Comparison of ENCODE assay signal across 21 cellular contexts in the genomic region with DNA sequence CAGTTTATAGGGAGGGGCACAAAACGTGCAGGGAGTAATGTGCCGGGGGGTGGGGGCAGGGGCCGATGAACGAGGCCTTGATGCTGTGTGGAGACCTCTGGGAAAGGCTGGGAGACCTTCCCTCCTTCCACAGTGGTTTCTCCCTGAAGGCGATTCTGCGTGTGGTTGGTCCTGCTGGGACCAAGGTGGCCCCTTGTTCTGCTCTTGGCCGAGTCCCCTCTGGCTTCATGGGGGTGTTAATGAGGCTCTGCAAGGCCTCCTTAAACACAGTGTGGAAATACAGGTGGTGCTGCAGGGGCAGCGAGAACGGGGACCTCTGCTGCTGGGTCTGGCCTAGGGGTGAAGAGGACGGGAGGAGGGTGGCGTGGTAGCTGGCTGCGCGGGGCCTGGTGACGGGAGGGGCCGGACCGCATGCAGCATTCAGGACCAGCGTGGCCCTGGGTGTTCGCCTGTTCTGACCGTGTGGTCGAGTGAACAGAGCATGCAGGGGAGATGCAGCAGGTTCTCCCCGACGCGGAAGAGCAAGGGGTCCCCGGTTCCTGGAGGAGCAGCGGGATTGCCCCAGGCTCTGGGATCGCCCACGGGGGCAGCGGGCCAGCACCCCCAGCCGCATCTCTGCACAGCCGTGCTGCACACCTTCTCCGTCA. TPM values are rescaled to one million over a fixed set of nuclear protein-coding genes. Genes with fewer than 3 reads are reported as not detected.
"Had no signal": no experiment of that assay in that cellular context is flagged by ENCODE, and none has a peak within 500 bp of the region (broad histone marks: within the 10 kb centered on the region; RNA-seq: fewer than 3 reads in every experiment).

No MANE protein-coding gene starts in this region.

- H3K4me3 ChIP-seq: heart left ventricle, lower lobe of right lung, skin epidermis, stomach, thoracic aorta had no signal

- H3K4me3 Mint-ChIP-seq: activated naive CD8-positive, alpha-beta T cell; dendritic cell treated with granulocyte-macrophage colony-stimulating factor and Interleukin-4, amounts not matched to agents 40 ng/mL and 50 ng/mL, for 4 days; effector memory CD8-positive, alpha-beta T cell; immature natural killer cell; T-cell had no signal

- H3K27ac ChIP-seq: epithelial cell of prostate, heart left ventricle, lower lobe of right lung, skin epidermis, stomach, thoracic aorta had no signal

- DNase-seq: activated CD4-positive, alpha-beta T cell treated with anti-CD3 and anti-CD28 coated beads for 1 hour; activated CD4-positive, alpha-beta T cell treated with anti-CD3 and anti-CD28 coated beads, Interleukin-2, amount 50 U/mL, for 4 hours; anterior cingulate cortex; cerebellar nuclear complex; effector memory CD8-positive, alpha-beta T cell; foreskin melanocyte; immature natural killer cell; lower lobe of right lung; midbrain; retina; stimulated activated CD4-positive, alpha-beta T cell treated with anti-CD3 and anti-CD28 coated beads, Interleukin-4, amount 100 ng/mL, for 4 hours; stimulated activated CD8-positive, alpha-beta memory T cell treated with anti-CD3 and anti-CD28 coated beads, Interleukin-4, amount 100 ng/mL, for 48 hours; stomach; T-cell; T1000 had no signal

- H3K27me3 ChIP-seq: heart left ventricle, stomach had no signal

- H3K27me3 Mint-ChIP-seq: activated naive CD8-positive, alpha-beta T cell; dendritic cell treated with granulocyte-macrophage colony-stimulating factor and Interleukin-4, amounts not matched to agents 40 ng/mL and 50 ng/mL, for 4 days; effector memory CD8-positive, alpha-beta T cell; T-cell had no signal

- ATAC-seq: effector memory CD8-positive, alpha-beta T cell; T-cell had no signal

- H3K4me1 ChIP-seq: heart left ventricle, lower lobe of right lung, stomach had no signal

- H3K27ac Mint-ChIP-seq: activated naive CD8-positive, alpha-beta T cell; dendritic cell treated with granulocyte-macrophage colony-stimulating factor and Interleukin-4, amounts not matched to agents 40 ng/mL and 50 ng/mL, for 4 days; effector memory CD8-positive, alpha-beta T cell; immature natural killer cell; T-cell had no signal

RNA-seq across cellular contexts. Expression of a gene that starts 42.1 kb away (rescaled TPM):
- total RNA-seq: T-cell had no signal
